In genomic region chr5:181191526-181192336, GRCh38 we compare ENCODE assay signal across 1 cellular context.
TF ChIP-seq lines count a peak whose summit lies in the region.

No MANE protein-coding gene starts in this region.

TF ChIP-seq in HEK293, 187 proteins besides CTCF, POLR2A, EP300 and RAD21 (continued from another document):
- TF ChIP-seq ZNF394 (tag by site-specific recombination; IDR thresholded peaks at IDR 0.05; ENCODE audit: borderline replicate concordance) = peak; percentile 61; the same call in 1 of the 2 replicates
